3 cellular contexts compared by ENCODE assay signal in the genomic region with DNA sequence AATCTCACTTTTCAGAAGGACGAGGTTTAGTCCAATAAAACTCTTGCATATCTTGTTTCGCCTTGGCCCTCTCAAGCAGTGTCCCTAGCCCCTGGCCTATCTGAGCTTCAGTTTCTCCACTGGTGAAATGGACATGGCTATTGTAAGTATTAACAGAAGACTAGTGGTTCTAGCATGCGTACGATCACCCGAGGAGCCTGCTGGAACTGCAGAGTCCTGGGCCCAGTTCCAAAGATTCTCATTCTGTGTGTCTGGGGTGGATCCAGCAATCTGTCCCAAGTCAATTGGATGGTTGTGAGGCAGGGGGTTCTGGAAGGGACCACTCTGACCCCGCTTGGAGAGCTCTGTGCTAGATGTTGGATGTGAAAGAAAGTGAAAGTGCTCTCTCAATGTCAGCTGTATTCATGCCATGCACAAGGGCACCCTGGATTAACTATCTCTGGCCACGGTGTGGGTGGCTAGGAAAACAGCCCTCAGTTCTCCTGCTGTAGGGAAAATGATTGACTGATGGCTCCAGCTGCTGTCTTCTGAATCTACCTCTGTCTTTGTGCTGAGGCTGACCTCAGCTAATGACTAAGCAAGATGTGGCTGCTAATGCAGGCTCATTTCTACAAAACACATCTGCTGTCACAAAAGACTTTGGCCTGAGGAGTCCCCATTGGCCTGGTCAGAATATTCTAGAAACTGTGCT.
TF ChIP-seq lines count a peak whose summit lies in the region.

No MANE protein-coding gene starts in this region.

TF ChIP-seq in K562, 482 proteins besides CTCF, POLR2A, EP300 and RAD21 (continues in another document):
- TF ChIP-seq, protein P1, sequence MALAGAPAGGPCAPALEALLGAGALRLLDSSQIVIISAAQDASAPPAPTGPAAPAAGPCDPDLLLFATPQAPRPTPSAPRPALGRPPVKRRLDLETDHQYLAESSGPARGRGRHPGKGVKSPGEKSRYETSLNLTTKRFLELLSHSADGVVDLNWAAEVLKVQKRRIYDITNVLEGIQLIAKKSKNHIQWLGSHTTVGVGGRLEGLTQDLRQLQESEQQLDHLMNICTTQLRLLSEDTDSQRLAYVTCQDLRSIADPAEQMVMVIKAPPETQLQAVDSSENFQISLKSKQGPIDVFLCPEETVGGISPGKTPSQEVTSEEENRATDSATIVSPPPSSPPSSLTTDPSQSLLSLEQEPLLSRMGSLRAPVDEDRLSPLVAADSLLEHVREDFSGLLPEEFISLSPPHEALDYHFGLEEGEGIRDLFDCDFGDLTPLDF (CRISPR knock-in tag; IDR thresholded peaks at IDR 0.05) = no peak
- no peak for TF ChIP-seq CHCHD3 (CRISPR knock-in tag; IDR thresholded peaks at IDR 0.05)
- peak; percentile 46; the same call in 1 of the 2 replicates for TF ChIP-seq JUND (IDR thresholded peaks at IDR 0.05; ENCODE audit: borderline replicate concordance, low read depth, low read length)
- peak; percentile 20; the same call in 1 of the 3 replicates for TF ChIP-seq JUND (tag; IDR thresholded peaks at IDR 0.05; ENCODE audit: borderline replicate concordance, low read depth, low read length)
- no peak for TF ChIP-seq ZNF384 (IDR thresholded peaks at IDR 0.05; ENCODE audit: low read depth, low read length)
- TF ChIP-seq CBFA2T3 (IDR thresholded peaks at IDR 0.05) = no peak
- TF ChIP-seq ZNF316 (IDR thresholded peaks at IDR 0.05) = peak; percentile 46
- TF ChIP-seq, protein P2, sequence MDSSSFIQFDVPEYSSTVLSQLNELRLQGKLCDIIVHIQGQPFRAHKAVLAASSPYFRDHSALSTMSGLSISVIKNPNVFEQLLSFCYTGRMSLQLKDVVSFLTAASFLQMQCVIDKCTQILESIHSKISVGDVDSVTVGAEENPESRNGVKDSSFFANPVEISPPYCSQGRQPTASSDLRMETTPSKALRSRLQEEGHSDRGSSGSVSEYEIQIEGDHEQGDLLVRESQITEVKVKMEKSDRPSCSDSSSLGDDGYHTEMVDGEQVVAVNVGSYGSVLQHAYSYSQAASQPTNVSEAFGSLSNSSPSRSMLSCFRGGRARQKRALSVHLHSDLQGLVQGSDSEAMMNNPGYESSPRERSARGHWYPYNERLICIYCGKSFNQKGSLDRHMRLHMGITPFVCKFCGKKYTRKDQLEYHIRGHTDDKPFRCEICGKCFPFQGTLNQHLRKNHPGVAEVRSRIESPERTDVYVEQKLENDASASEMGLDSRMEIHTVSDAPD (CRISPR knock-in tag; IDR thresholded peaks at IDR 0.05) = no peak
- TF ChIP-seq, protein P3, sequence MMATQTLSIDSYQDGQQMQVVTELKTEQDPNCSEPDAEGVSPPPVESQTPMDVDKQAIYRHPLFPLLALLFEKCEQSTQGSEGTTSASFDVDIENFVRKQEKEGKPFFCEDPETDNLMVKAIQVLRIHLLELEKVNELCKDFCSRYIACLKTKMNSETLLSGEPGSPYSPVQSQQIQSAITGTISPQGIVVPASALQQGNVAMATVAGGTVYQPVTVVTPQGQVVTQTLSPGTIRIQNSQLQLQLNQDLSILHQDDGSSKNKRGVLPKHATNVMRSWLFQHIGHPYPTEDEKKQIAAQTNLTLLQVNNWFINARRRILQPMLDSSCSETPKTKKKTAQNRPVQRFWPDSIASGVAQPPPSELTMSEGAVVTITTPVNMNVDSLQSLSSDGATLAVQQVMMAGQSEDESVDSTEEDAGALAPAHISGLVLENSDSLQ (IDR thresholded peaks at IDR 0.05) = peak; percentile 89
- TF ChIP-seq MAFK (IDR thresholded peaks at IDR 0.05; ENCODE audit: low read length) = peak; percentile 13; the same call in 1 of the 2 replicates

TF ChIP-seq in HepG2, 621 proteins besides CTCF, POLR2A, EP300 and RAD21:
- no peak for TF ChIP-seq ASH2L (IDR thresholded peaks at IDR 0.05; ENCODE audit: insufficient read length, low read depth, low read length)
- TF ChIP-seq, protein P4, sequence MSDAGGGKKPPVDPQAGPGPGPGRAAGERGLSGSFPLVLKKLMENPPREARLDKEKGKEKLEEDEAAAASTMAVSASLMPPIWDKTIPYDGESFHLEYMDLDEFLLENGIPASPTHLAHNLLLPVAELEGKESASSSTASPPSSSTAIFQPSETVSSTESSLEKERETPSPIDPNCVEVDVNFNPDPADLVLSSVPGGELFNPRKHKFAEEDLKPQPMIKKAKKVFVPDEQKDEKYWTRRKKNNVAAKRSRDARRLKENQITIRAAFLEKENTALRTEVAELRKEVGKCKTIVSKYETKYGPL (CRISPR knock-in tag; IDR thresholded peaks at IDR 0.05) = no peak
- no peak for TF ChIP-seq ZNF749 (CRISPR knock-in tag; IDR thresholded peaks at IDR 0.05; ENCODE audit: borderline replicate concordance)
- TF ChIP-seq ZNF335 (CRISPR knock-in tag; IDR thresholded peaks at IDR 0.05) = no peak
- no peak for TF ChIP-seq ZNF224 (CRISPR knock-in tag; IDR thresholded peaks at IDR 0.05)
- TF ChIP-seq KLF13 (CRISPR knock-in tag; IDR thresholded peaks at IDR 0.05) = no peak
- TF ChIP-seq, protein P5, sequence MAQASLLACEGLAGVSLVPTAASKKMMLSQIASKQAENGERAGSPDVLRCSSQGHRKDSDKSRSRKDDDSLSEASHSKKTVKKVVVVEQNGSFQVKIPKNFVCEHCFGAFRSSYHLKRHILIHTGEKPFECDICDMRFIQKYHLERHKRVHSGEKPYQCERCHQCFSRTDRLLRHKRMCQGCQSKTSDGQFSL (CRISPR knock-in tag; IDR thresholded peaks at IDR 0.05) = no peak
- TF ChIP-seq, protein P6, sequence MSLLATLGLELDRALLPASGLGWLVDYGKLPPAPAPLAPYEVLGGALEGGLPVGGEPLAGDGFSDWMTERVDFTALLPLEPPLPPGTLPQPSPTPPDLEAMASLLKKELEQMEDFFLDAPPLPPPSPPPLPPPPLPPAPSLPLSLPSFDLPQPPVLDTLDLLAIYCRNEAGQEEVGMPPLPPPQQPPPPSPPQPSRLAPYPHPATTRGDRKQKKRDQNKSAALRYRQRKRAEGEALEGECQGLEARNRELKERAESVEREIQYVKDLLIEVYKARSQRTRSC (CRISPR knock-in tag; IDR thresholded peaks at IDR 0.05; ENCODE audit: low read depth) = no peak
- TF ChIP-seq THAP11 (CRISPR knock-in tag; IDR thresholded peaks at IDR 0.05) = no peak
- TF ChIP-seq ZNF629 (CRISPR knock-in tag; conservative IDR thresholded peaks at IDR 0.05) = no peak
- TF ChIP-seq SP5 (CRISPR knock-in tag; IDR thresholded peaks at IDR 0.05; ENCODE audit: borderline replicate concordance, low read depth) = no peak
- TF ChIP-seq KDM5A (IDR thresholded peaks at IDR 0.05; ENCODE audit: borderline replicate concordance, low read length) = no peak
- no peak for TF ChIP-seq BCL6 (CRISPR knock-in tag; IDR thresholded peaks at IDR 0.05)
- no peak for TF ChIP-seq ZNF558 (CRISPR knock-in tag; IDR thresholded peaks at IDR 0.05; ENCODE audit: borderline replicate concordance)
- no peak for TF ChIP-seq RNF2 (conservative IDR thresholded peaks at IDR 0.05; ENCODE audit: low read depth)
- TF ChIP-seq, protein P7, sequence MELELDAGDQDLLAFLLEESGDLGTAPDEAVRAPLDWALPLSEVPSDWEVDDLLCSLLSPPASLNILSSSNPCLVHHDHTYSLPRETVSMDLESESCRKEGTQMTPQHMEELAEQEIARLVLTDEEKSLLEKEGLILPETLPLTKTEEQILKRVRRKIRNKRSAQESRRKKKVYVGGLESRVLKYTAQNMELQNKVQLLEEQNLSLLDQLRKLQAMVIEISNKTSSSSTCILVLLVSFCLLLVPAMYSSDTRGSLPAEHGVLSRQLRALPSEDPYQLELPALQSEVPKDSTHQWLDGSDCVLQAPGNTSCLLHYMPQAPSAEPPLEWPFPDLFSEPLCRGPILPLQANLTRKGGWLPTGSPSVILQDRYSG (CRISPR knock-in tag; IDR thresholded peaks at IDR 0.05) = no peak
- TF ChIP-seq MTF2 (CRISPR knock-in tag; IDR thresholded peaks at IDR 0.05; ENCODE audit: borderline replicate concordance) = no peak
- no peak for TF ChIP-seq ZNF672 (CRISPR knock-in tag; IDR thresholded peaks at IDR 0.05)

TF ChIP-seq in WTC11, 78 proteins besides CTCF, POLR2A, EP300 and RAD21:
- TF ChIP-seq, protein P1 (CRISPR knock-in tag; IDR thresholded peaks at IDR 0.05) = no peak
- TF ChIP-seq ETV6 (CRISPR knock-in tag; IDR thresholded peaks at IDR 0.05) = no peak
- no peak for TF ChIP-seq ELF4 (CRISPR knock-in tag; IDR thresholded peaks at IDR 0.05; ENCODE audit: low read depth)
- TF ChIP-seq, protein P8, sequence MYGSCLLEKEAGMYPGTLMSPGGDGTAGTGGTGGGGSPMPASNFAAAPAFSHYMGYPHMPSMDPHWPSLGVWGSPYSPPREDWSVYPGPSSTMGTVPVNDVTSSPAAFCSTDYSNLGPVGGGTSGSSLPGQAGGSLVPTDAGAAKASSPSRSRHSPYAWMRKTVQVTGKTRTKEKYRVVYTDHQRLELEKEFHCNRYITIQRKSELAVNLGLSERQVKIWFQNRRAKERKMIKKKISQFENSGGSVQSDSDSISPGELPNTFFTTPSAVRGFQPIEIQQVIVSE (CRISPR knock-in tag; IDR thresholded peaks at IDR 0.05; ENCODE audit: borderline replicate concordance) = no peak
- no peak for TF ChIP-seq NR3C1 (CRISPR knock-in tag; conservative IDR thresholded peaks at IDR 0.05; ENCODE audit: low read depth)
- TF ChIP-seq, protein P9, sequence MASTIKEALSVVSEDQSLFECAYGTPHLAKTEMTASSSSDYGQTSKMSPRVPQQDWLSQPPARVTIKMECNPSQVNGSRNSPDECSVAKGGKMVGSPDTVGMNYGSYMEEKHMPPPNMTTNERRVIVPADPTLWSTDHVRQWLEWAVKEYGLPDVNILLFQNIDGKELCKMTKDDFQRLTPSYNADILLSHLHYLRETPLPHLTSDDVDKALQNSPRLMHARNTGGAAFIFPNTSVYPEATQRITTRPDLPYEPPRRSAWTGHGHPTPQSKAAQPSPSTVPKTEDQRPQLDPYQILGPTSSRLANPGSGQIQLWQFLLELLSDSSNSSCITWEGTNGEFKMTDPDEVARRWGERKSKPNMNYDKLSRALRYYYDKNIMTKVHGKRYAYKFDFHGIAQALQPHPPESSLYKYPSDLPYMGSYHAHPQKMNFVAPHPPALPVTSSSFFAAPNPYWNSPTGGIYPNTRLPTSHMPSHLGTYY (CRISPR knock-in tag; IDR thresholded peaks at IDR 0.05) = no peak
- TF ChIP-seq TEAD4 (CRISPR knock-in tag; IDR thresholded peaks at IDR 0.05) = no peak
- no peak for TF ChIP-seq OVOL2 (CRISPR knock-in tag; IDR thresholded peaks at IDR 0.05; ENCODE audit: borderline replicate concordance)
- TF ChIP-seq ZNF396 (CRISPR knock-in tag; IDR thresholded peaks at IDR 0.05; ENCODE audit: borderline replicate concordance) = no peak
- TF ChIP-seq, protein P10, sequence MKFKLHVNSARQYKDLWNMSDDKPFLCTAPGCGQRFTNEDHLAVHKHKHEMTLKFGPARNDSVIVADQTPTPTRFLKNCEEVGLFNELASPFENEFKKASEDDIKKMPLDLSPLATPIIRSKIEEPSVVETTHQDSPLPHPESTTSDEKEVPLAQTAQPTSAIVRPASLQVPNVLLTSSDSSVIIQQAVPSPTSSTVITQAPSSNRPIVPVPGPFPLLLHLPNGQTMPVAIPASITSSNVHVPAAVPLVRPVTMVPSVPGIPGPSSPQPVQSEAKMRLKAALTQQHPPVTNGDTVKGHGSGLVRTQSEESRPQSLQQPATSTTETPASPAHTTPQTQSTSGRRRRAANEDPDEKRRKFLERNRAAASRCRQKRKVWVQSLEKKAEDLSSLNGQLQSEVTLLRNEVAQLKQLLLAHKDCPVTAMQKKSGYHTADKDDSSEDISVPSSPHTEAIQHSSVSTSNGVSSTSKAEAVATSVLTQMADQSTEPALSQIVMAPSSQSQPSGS (CRISPR knock-in tag; IDR thresholded peaks at IDR 0.05; ENCODE audit: borderline replicate concordance, low read depth) = no peak
- TF ChIP-seq TCF7 (CRISPR knock-in tag; IDR thresholded peaks at IDR 0.05; ENCODE audit: low read depth) = no peak
- TF ChIP-seq, protein P11, sequence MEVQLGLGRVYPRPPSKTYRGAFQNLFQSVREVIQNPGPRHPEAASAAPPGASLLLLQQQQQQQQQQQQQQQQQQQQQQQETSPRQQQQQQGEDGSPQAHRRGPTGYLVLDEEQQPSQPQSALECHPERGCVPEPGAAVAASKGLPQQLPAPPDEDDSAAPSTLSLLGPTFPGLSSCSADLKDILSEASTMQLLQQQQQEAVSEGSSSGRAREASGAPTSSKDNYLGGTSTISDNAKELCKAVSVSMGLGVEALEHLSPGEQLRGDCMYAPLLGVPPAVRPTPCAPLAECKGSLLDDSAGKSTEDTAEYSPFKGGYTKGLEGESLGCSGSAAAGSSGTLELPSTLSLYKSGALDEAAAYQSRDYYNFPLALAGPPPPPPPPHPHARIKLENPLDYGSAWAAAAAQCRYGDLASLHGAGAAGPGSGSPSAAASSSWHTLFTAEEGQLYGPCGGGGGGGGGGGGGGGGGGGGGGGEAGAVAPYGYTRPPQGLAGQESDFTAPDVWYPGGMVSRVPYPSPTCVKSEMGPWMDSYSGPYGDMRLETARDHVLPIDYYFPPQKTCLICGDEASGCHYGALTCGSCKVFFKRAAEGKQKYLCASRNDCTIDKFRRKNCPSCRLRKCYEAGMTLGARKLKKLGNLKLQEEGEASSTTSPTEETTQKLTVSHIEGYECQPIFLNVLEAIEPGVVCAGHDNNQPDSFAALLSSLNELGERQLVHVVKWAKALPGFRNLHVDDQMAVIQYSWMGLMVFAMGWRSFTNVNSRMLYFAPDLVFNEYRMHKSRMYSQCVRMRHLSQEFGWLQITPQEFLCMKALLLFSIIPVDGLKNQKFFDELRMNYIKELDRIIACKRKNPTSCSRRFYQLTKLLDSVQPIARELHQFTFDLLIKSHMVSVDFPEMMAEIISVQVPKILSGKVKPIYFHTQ (CRISPR knock-in tag; IDR thresholded peaks at IDR 0.05) = no peak
- TF ChIP-seq, protein P12, sequence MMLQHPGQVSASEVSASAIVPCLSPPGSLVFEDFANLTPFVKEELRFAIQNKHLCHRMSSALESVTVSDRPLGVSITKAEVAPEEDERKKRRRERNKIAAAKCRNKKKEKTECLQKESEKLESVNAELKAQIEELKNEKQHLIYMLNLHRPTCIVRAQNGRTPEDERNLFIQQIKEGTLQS (CRISPR knock-in tag; conservative IDR thresholded peaks at IDR 0.05) = no peak
- no peak for TF ChIP-seq MXD4 (CRISPR knock-in tag; IDR thresholded peaks at IDR 0.05; ENCODE audit: borderline replicate concordance)
